8 cellular contexts compared by ENCODE assay signal in the genomic region with DNA sequence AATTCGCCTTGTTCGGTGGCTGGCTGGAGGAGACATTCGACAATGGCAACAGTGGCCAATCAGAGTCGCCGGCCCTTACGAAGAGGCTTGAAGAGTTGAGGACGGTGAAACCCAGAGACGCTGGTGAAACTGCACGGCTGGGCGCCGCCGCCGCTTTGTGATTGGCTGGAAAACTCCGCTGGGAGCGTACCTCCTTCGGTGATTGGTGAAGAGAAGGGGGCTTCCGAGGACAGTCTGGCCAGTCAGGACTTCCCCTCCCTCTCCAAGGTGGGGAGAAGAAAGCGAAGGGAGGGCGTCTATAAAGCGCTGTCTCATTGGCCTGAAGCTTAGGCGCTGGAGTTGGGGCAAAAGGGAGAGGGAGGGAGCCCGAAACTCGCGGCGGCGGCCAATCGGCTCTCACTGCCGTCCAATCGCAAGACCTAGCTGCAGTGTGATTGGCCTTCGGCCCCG. TPM values are rescaled to one million over a fixed set of nuclear protein-coding genes. Genes with fewer than 3 reads are reported as not detected.
DNase-seq lines count a peak whose midpoint lies in the region; FAIRE-seq and TF ChIP-seq lines count a peak whose summit lies in the region.

No MANE protein-coding gene starts in this region.

- H2AFZ ChIP-seq in hepatocyte = no peak overlapping the region

- in situ Hi-C loops in HAP-1 (cut with MboI; ENCODE audit: low sequenced_read_pairs) = no loop called here

- H3K4me3 ChIP-seq in HAP-1 (peak overlapping the region; percentile 79), hepatocyte (no peak overlapping the region)

- FAIRE-seq in RCC 7860 (lab: Jason Lieb, UNC) = peak; percentile 96

- no peaks in the 10 kb centered on the region for H3K9me2 ChIP-seq in hepatocyte (replicated peaks; ENCODE audit: insufficient read depth)

- peaks cover 65% of the 10 kb centered on the region for H3K79me2 ChIP-seq in hepatocyte

- peaks cover 32% of the 10 kb centered on the region for H4K20me1 ChIP-seq in hepatocyte (ENCODE audit: insufficient read depth, poor library complexity, severe bottlenecking)

- H3K4me1 ChIP-seq in HAP-1 (peaks cover 8% of the 10 kb centered on the region), hepatocyte (ENCODE audit: insufficient read depth) (peaks cover 15% of the 10 kb centered on the region)

- no peaks in the 10 kb centered on the region for H3K27me3 ChIP-seq in HAP-1 (ENCODE audit: low read depth)
- no peaks in the 10 kb centered on the region for H3K27me3 ChIP-seq in hepatocyte

- DNase-seq in activated CD4-positive, CD25-positive, alpha-beta regulatory T cell (lab: John Stamatoyannopoulos, UW) = peak; percentile 96 to 98 (median 98)
- no peak for DNase-seq in activated CD4-positive, CD25-positive, alpha-beta regulatory T cell treated with anti-CD3 and anti-CD28 coated beads, Interleukin-2, amount 50 U/mL, for 72 hours
- DNase-seq in HAP-1 (ENCODE audit: low spot score in 2 of 2) (peak; percentile 98 to 99), LoVo (ENCODE audit: low spot score) (peak; percentile 98), RCC 7860 (ENCODE audit: low spot score) (peak; percentile 99), astrocyte of the hippocampus (ENCODE audit: low read depth, low spot score) (peak; percentile 100), hepatocyte (ENCODE audit: low spot score) (peak; percentile 99), pulmonary artery endothelial cell (ENCODE audit: low read depth, low spot score) (peak; percentile 100)

- no peak for TF ChIP-seq CTCF in hepatocyte (IDR thresholded peaks at IDR 0.05; ENCODE audit: poor library complexity)

- H3K27ac ChIP-seq in hepatocyte = peak overlapping the region; percentile 97

- H3K36me3 ChIP-seq in HAP-1 (replicated peaks) = peaks cover 5% of the 10 kb centered on the region; the same call in 1 of the 2 replicates
- H3K36me3 ChIP-seq in hepatocyte (replicated peaks; ENCODE audit: insufficient read depth, low read depth) = no peaks in the 10 kb centered on the region

- H3K4me2 ChIP-seq in hepatocyte = peak overlapping the region; percentile 80

- 1% methylated on average over 31 of the region's 31 CpGs for WGBS in hepatocyte (ENCODE audit: low lambda C conversion rate, missing lambda C conversion rate)

- H3K9me3 ChIP-seq in HAP-1 (no peaks in the 10 kb centered on the region), hepatocyte (ENCODE audit: low read depth) (no peaks in the 10 kb centered on the region)

RNA-seq across cellular contexts. Expression of a gene that starts 0.6 kb away (rescaled TPM):
- total RNA-seq in hepatocyte (48.8 and 49.3 TPM in 2 replicates), pulmonary artery endothelial cell (43.7 and 47.7 TPM in 2 replicates)
- 18.1 and 24.7 TPM in 2 replicates for polyA plus RNA-seq in hepatocyte
